Comparison of ENCODE assay signal across 8 cellular contexts in the genomic region with DNA sequence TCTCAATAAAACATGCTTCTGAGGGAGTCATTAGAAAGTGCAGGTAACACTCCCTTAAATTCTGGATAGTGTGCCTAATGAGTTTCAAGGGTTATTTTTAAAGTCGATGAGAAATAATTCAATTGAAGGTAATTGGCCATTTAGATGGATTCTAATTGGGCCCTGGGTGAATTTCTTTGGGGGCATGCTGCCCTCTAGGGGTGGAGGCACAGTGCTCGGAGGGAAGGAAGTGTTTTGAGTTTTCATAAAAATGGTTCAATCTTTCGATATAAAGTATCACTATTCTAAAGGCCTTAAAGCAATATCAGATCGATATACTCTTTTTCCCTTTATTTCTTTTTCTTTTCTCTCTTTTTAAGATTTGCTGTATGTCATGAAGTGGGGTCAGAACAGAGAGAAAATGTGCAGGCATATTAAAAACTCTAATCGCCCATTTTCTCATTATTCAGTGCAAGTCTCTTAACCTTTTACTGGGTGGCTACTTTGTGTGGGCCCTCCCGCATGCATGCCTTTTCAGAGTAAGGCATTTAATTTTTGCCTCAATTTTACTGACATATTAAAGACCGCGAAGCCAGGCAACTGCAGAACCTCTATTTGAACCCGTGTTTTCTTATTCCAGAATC.
DNase-seq lines count a peak whose midpoint lies in the region; ATAC-seq and TF ChIP-seq lines count a peak whose summit lies in the region.

No MANE protein-coding gene starts in this region.

- no peaks in the 10 kb centered on the region for H3F3A ChIP-seq in Loucy (ENCODE audit: low read depth)

- no peaks in the 10 kb centered on the region for H3K4me1 ChIP-seq in Loucy (ENCODE audit: insufficient read depth, low read length, poor library complexity, severe bottlenecking)

- no peaks in the 10 kb centered on the region for H3K79me2 ChIP-seq in Loucy (ENCODE audit: insufficient read depth, low read length)

- no peaks in the 10 kb centered on the region for H3K9me3 ChIP-seq in Loucy (ENCODE audit: insufficient read depth, low read depth, low read length)

- DNase-seq in activated T-cell treated with anti-CD3 and anti-CD28 coated beads for 24 hours (ENCODE audit: low read depth) (peak; percentile 23), activated T-cell treated with anti-CD3 and anti-CD28 coated beads for 4 hours (no peak), SW480 (ENCODE audit: low spot score) (peak; percentile 20), foreskin fibroblast (peak; percentile 8 to 57)
- peak; percentile 38 to 56 for DNase-seq in stimulated activated CD4-positive, alpha-beta T cell treated with anti-CD3 and anti-CD28 coated beads, Interleukin-2, amount 100 ng/mL, for 24 hours

- no peak overlapping the region for H3K9ac ChIP-seq in Loucy (ENCODE audit: low read depth, low read length, poor library complexity, severe bottlenecking)

- H2AFZ ChIP-seq in Loucy (ENCODE audit: low read length) = peak overlapping the region; percentile 59; the same call in 1 of the 2 replicates

- H3K4me3 ChIP-seq in Loucy (ENCODE audit: low read length, poor library complexity, severe bottlenecking) (no peak overlapping the region), foreskin fibroblast (ENCODE audit: low read depth in 1 of 2, low read length in 2 of 2) (no peak overlapping the region)

- no peaks in the 10 kb centered on the region for H3K36me3 ChIP-seq in Loucy (ENCODE audit: insufficient read depth, low read length)

- no peak overlapping the region for H3K4me2 ChIP-seq in Loucy (ENCODE audit: low read depth, low read length, poor library complexity, severe bottlenecking)

- H3K9me2 ChIP-seq in Loucy (replicated peaks; ENCODE audit: low read depth, low read length) = no peaks in the 10 kb centered on the region

- ATAC-seq in HG02840 (IDR thresholded peaks at IDR 0.05; ENCODE audit: low FRiP score, unreplicated experiment) (no peak), HG02885 (IDR thresholded peaks at IDR 0.05; ENCODE audit: poor library complexity, unreplicated experiment) (no peak)

- no peaks in the 10 kb centered on the region for H4K20me1 ChIP-seq in Loucy (ENCODE audit: insufficient read depth, low read length, poor library complexity, severe bottlenecking)

- TF ChIP-seq CTCF in Loucy (conservative IDR thresholded peaks at IDR 0.05; ENCODE audit: low read length) (peak; percentile 96), foreskin fibroblast (IDR thresholded peaks at IDR 0.05; ENCODE audit: low read depth, low read length) (peak; percentile 86)

- H3K27me3 ChIP-seq in Loucy (ENCODE audit: insufficient read depth, low read length, poor library complexity, severe bottlenecking) = no peaks in the 10 kb centered on the region
